1 cellular context compared by ENCODE assay signal in genomic region chr7:108586274-108586710, GRCh38.
TF ChIP-seq lines count a peak whose summit lies in the region.

No MANE protein-coding gene starts in this region.

TF ChIP-seq in K562, 482 proteins besides CTCF, POLR2A, EP300 and RAD21 (continued from another document and continues in another):
- TF ChIP-seq ZBTB11 (CRISPR knock-in tag; IDR thresholded peaks at IDR 0.05) (no peak), GATAD2B (IDR thresholded peaks at IDR 0.05; ENCODE audit: borderline replicate concordance) (peak; percentile 44; the same call in 1 of the 2 replicates), LARP7 (IDR thresholded peaks at IDR 0.05) (peak; percentile 83; the same call in 1 of the 2 replicates), NCOA2 (IDR thresholded peaks at IDR 0.05; ENCODE audit: partially characterized antibody in 2 of 2) (peak; percentile 60 to 70), ZNF175 (CRISPR knock-in tag; IDR thresholded peaks at IDR 0.05; ENCODE audit: low read depth) (no peak), NFE2 (IDR thresholded peaks at IDR 0.05; ENCODE audit: low read depth) (peak; percentile 15; the same call in 1 of the 2 replicates), OTX1 (CRISPR knock-in tag; IDR thresholded peaks at IDR 0.05) (0 out of 2 replicates have a peak, but pooled peaks have one; percentile 51), TAL1 (IDR thresholded peaks at IDR 0.05) (peak; percentile 96), SMAD4 (CRISPR knock-in tag; conservative IDR thresholded peaks at IDR 0.05) (no peak), SMARCE1 (IDR thresholded peaks at IDR 0.05) (peak; percentile 99), CHD2 (IDR thresholded peaks at IDR 0.05; ENCODE audit: low read depth, low read length) (no peak), MCM5 (IDR thresholded peaks at IDR 0.05; ENCODE audit: low read depth) (no peak), TOE1 (IDR thresholded peaks at IDR 0.05; ENCODE audit: borderline replicate concordance) (peak; percentile 49; the same call in 1 of the 2 replicates), TOE1 (CRISPR knock-in tag; IDR thresholded peaks at IDR 0.05; ENCODE audit: borderline replicate concordance, low read depth) (no peak), SMARCA4 (IDR thresholded peaks at IDR 0.05) (peak; percentile 98), HMG20A (CRISPR knock-in tag; conservative IDR thresholded peaks at IDR 0.05) (no peak), ZNF408 (CRISPR knock-in tag; IDR thresholded peaks at IDR 0.05; ENCODE audit: low read depth) (no peak), KDM5B (IDR thresholded peaks at IDR 0.05; ENCODE audit: insufficient replicate concordance, low read depth, low read length) (no peak), ZC3H8 (IDR thresholded peaks at IDR 0.05) (peak; percentile 64; the same call in 1 of the 2 replicates), ZNF41 (CRISPR knock-in tag; conservative IDR thresholded peaks at IDR 0.05) (no peak), FOXK2 (conservative IDR thresholded peaks at IDR 0.05 in 1 of 2, IDR thresholded peaks at IDR 0.05 in 1 of 2; ENCODE audit: low read depth in 2 of 2) (peak in 1 of 2 experiments; percentile 61; a peak in 3 of 4 replicates), RBM15 (IDR thresholded peaks at IDR 0.05; ENCODE audit: insufficient read depth, low read length) (no peak), ETV1 (tag; conservative IDR thresholded peaks at IDR 0.05; ENCODE audit: low read depth) (peak; percentile 31; the same call in 1 of the 2 replicates), SMAD2 (IDR thresholded peaks at IDR 0.05; ENCODE audit: low read depth, low read length) (no peak), ZFX (CRISPR knock-in tag; IDR thresholded peaks at IDR 0.05) (no peak), NFIC (IDR thresholded peaks at IDR 0.05) (peak; percentile 79), CEBPB (tag; IDR thresholded peaks at IDR 0.05) (0 out of 2 replicates have a peak, but pooled peaks have one; percentile 34), ZFP30 (CRISPR knock-in tag; IDR thresholded peaks at IDR 0.05; ENCODE audit: borderline replicate concordance) (no peak), RBM17 (IDR thresholded peaks at IDR 0.05; ENCODE audit: borderline replicate concordance, low read depth, low read length) (no peak), ZNF280A (IDR thresholded peaks at IDR 0.05; ENCODE audit: low read depth, partially characterized antibody) (no peak), U2AF1 (optimal IDR thresholded peaks at IDR 0.05; ENCODE audit: low read depth, low read length) (no peak), CXXC5 (CRISPR knock-in tag; IDR thresholded peaks at IDR 0.05) (no peak), ZNF780A (CRISPR knock-in tag; IDR thresholded peaks at IDR 0.05) (no peak), CBX5 (IDR thresholded peaks at IDR 0.05; ENCODE audit: borderline replicate concordance, low read depth) (no peak), FOS (IDR thresholded peaks at IDR 0.05; ENCODE audit: extremely low read depth, insufficient read length) (no peak), NCOA1 (IDR thresholded peaks at IDR 0.05; ENCODE audit: low read depth) (peak; percentile 66), ZNF668 (CRISPR knock-in tag; IDR thresholded peaks at IDR 0.05) (no peak), TRIM24 (IDR thresholded peaks at IDR 0.05) (peak; percentile 62 to 80; a peak in 3 of 4 replicates), SMARCC2 (IDR thresholded peaks at IDR 0.05; ENCODE audit: low read depth) (peak; percentile 96), TSC22D4 (tag; IDR thresholded peaks at IDR 0.05) (no peak), ZNF695 (CRISPR knock-in tag; IDR thresholded peaks at IDR 0.05) (no peak), ZNF586 (CRISPR knock-in tag; conservative IDR thresholded peaks at IDR 0.05) (no peak), MTA1 (IDR thresholded peaks at IDR 0.05; ENCODE audit: borderline replicate concordance) (peak; percentile 86), POLR2G (IDR thresholded peaks at IDR 0.05; ENCODE audit: low read depth, low read length) (no peak), ZBTB2 (IDR thresholded peaks at IDR 0.05) (peak; percentile 47; the same call in 1 of the 2 replicates), FOXJ3 (CRISPR knock-in tag; IDR thresholded peaks at IDR 0.05) (no peak), PHF8 (IDR thresholded peaks at IDR 0.05; ENCODE audit: borderline replicate concordance, low read length) (no peak), CHD1 (IDR thresholded peaks at IDR 0.05; ENCODE audit: low read length) (no peak), PURB (CRISPR knock-in tag; IDR thresholded peaks at IDR 0.05; ENCODE audit: low read depth) (no peak)
- TF ChIP-seq, protein P1, sequence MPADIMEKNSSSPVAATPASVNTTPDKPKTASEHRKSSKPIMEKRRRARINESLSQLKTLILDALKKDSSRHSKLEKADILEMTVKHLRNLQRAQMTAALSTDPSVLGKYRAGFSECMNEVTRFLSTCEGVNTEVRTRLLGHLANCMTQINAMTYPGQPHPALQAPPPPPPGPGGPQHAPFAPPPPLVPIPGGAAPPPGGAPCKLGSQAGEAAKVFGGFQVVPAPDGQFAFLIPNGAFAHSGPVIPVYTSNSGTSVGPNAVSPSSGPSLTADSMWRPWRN (IDR thresholded peaks at IDR 0.05; ENCODE audit: low read depth) = peak; percentile 63; the same call in 1 of the 2 replicates
- TF ChIP-seq, protein P2, sequence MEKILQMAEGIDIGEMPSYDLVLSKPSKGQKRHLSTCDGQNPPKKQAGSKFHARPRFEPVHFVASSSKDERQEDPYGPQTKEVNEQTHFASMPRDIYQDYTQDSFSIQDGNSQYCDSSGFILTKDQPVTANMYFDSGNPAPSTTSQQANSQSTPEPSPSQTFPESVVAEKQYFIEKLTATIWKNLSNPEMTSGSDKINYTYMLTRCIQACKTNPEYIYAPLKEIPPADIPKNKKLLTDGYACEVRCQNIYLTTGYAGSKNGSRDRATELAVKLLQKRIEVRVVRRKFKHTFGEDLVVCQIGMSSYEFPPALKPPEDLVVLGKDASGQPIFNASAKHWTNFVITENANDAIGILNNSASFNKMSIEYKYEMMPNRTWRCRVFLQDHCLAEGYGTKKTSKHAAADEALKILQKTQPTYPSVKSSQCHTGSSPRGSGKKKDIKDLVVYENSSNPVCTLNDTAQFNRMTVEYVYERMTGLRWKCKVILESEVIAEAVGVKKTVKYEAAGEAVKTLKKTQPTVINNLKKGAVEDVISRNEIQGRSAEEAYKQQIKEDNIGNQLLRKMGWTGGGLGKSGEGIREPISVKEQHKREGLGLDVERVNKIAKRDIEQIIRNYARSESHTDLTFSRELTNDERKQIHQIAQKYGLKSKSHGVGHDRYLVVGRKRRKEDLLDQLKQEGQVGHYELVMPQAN (IDR thresholded peaks at IDR 0.05; ENCODE audit: borderline replicate concordance) = peak; percentile 49; the same call in 1 of the 2 replicates
- TF ChIP-seq, protein P3, sequence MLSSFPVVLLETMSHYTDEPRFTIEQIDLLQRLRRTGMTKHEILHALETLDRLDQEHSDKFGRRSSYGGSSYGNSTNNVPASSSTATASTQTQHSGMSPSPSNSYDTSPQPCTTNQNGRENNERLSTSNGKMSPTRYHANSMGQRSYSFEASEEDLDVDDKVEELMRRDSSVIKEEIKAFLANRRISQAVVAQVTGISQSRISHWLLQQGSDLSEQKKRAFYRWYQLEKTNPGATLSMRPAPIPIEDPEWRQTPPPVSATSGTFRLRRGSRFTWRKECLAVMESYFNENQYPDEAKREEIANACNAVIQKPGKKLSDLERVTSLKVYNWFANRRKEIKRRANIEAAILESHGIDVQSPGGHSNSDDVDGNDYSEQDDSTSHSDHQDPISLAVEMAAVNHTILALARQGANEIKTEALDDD (IDR thresholded peaks at IDR 0.05) = no peak
- TF ChIP-seq, protein P4, sequence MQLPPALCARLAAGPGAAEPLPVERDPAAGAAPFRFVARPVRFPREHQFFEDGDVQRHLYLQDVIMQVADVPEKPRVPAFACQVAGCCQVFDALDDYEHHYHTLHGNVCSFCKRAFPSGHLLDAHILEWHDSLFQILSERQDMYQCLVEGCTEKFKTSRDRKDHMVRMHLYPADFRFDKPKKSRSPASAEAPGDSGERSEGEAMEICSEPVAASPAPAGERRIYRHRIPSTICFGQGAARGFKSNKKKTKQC (CRISPR knock-in tag; IDR thresholded peaks at IDR 0.05) = no peak
- TF ChIP-seq, protein P5, sequence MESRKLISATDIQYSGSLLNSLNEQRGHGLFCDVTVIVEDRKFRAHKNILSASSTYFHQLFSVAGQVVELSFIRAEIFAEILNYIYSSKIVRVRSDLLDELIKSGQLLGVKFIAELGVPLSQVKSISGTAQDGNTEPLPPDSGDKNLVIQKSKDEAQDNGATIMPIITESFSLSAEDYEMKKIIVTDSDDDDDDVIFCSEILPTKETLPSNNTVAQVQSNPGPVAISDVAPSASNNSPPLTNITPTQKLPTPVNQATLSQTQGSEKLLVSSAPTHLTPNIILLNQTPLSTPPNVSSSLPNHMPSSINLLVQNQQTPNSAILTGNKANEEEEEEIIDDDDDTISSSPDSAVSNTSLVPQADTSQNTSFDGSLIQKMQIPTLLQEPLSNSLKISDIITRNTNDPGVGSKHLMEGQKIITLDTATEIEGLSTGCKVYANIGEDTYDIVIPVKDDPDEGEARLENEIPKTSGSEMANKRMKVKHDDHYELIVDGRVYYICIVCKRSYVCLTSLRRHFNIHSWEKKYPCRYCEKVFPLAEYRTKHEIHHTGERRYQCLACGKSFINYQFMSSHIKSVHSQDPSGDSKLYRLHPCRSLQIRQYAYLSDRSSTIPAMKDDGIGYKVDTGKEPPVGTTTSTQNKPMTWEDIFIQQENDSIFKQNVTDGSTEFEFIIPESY (CRISPR knock-in tag; IDR thresholded peaks at IDR 0.05) = no peak
- TF ChIP-seq, protein P6, sequence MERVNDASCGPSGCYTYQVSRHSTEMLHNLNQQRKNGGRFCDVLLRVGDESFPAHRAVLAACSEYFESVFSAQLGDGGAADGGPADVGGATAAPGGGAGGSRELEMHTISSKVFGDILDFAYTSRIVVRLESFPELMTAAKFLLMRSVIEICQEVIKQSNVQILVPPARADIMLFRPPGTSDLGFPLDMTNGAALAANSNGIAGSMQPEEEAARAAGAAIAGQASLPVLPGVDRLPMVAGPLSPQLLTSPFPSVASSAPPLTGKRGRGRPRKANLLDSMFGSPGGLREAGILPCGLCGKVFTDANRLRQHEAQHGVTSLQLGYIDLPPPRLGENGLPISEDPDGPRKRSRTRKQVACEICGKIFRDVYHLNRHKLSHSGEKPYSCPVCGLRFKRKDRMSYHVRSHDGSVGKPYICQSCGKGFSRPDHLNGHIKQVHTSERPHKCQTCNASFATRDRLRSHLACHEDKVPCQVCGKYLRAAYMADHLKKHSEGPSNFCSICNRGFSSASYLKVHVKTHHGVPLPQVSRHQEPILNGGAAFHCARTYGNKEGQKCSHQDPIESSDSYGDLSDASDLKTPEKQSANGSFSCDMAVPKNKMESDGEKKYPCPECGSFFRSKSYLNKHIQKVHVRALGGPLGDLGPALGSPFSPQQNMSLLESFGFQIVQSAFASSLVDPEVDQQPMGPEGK (CRISPR knock-in tag; IDR thresholded peaks at IDR 0.05; ENCODE audit: borderline replicate concordance) = no peak
- TF ChIP-seq, protein P7, sequence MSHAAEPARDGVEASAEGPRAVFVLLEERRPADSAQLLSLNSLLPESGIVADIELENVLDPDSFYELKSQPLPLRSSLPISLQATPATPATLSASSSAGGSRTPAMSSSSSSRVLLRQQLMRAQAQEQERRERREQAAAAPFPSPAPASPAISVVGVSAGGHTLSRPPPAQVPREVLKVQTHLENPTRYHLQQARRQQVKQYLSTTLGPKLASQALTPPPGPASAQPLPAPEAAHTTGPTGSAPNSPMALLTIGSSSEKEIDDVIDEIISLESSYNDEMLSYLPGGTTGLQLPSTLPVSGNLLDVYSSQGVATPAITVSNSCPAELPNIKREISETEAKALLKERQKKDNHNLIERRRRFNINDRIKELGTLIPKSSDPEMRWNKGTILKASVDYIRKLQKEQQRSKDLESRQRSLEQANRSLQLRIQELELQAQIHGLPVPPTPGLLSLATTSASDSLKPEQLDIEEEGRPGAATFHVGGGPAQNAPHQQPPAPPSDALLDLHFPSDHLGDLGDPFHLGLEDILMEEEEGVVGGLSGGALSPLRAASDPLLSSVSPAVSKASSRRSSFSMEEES (CRISPR knock-in tag; IDR thresholded peaks at IDR 0.05) = no peak
